ENCODE assay signal across 2 cellular contexts in genomic region chr5:57042524-57042931, GRCh38.
TF ChIP-seq lines count a peak whose summit lies in the region.

No MANE protein-coding gene starts in this region.

TF ChIP-seq in HEK293, 187 proteins besides CTCF, POLR2A, EP300 and RAD21 (continued from another document and continues in another):
- TF ChIP-seq KLF10 (tag by site-specific recombination; IDR thresholded peaks at IDR 0.05), result 0 out of 2 replicates have a peak, but pooled peaks have one; percentile 52
- TF ChIP-seq ZBTB17 (tag by site-specific recombination; IDR thresholded peaks at IDR 0.05), result peak; percentile 97
- no peak for TF ChIP-seq ZNF624 (tag by site-specific recombination; IDR thresholded peaks at IDR 0.05)
- peak; percentile 51; the same call in 1 of the 2 replicates for TF ChIP-seq ZNF513 (tag by site-specific recombination; IDR thresholded peaks at IDR 0.05)
- TF ChIP-seq, protein P1, sequence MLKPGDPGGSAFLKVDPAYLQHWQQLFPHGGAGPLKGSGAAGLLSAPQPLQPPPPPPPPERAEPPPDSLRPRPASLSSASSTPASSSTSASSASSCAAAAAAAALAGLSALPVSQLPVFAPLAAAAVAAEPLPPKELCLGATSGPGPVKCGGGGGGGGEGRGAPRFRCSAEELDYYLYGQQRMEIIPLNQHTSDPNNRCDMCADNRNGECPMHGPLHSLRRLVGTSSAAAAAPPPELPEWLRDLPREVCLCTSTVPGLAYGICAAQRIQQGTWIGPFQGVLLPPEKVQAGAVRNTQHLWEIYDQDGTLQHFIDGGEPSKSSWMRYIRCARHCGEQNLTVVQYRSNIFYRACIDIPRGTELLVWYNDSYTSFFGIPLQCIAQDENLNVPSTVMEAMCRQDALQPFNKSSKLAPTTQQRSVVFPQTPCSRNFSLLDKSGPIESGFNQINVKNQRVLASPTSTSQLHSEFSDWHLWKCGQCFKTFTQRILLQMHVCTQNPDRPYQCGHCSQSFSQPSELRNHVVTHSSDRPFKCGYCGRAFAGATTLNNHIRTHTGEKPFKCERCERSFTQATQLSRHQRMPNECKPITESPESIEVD (tag by site-specific recombination; IDR thresholded peaks at IDR 0.05), result peak; percentile 91
- TF ChIP-seq PATZ1 (tag by site-specific recombination; IDR thresholded peaks at IDR 0.05), result peak; percentile 92
- no peak for TF ChIP-seq RBAK (tag by site-specific recombination; IDR thresholded peaks at IDR 0.05)
- peak; percentile 99 for TF ChIP-seq ZNF639 (tag by site-specific recombination; IDR thresholded peaks at IDR 0.05)
- no peak for TF ChIP-seq ZNF274 (IDR thresholded peaks at IDR 0.05; ENCODE audit: low read length)
- no peak for TF ChIP-seq ZNF274 (tag by site-specific recombination; IDR thresholded peaks at IDR 0.05; ENCODE audit: borderline replicate concordance)
- TF ChIP-seq, protein P2, sequence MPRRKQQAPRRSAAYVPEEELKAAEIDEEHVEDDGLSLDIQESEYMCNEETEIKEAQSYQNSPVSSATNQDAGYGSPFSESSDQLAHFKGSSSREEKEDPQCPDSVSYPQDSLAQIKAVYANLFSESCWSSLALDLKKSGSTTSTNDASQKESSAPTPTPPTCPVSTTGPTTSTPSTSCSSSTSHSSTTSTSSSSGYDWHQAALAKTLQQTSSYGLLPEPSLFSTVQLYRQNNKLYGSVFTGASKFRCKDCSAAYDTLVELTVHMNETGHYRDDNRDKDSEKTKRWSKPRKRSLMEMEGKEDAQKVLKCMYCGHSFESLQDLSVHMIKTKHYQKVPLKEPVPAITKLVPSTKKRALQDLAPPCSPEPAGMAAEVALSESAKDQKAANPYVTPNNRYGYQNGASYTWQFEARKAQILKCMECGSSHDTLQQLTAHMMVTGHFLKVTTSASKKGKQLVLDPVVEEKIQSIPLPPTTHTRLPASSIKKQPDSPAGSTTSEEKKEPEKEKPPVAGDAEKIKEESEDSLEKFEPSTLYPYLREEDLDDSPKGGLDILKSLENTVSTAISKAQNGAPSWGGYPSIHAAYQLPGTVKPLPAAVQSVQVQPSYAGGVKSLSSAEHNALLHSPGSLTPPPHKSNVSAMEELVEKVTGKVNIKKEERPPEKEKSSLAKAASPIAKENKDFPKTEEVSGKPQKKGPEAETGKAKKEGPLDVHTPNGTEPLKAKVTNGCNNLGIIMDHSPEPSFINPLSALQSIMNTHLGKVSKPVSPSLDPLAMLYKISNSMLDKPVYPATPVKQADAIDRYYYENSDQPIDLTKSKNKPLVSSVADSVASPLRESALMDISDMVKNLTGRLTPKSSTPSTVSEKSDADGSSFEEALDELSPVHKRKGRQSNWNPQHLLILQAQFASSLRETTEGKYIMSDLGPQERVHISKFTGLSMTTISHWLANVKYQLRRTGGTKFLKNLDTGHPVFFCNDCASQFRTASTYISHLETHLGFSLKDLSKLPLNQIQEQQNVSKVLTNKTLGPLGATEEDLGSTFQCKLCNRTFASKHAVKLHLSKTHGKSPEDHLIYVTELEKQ (tag by site-specific recombination; IDR thresholded peaks at IDR 0.05; ENCODE audit: borderline replicate concordance), result peak; percentile 99
- peak; percentile 99 for TF ChIP-seq ATF2 (tag by site-specific recombination; IDR thresholded peaks at IDR 0.05; ENCODE audit: low read depth)
- no peak; the same call in none of the 2 replicates for TF ChIP-seq SCRT2 (tag by site-specific recombination; IDR thresholded peaks at IDR 0.05)

TF ChIP-seq in K562, 482 proteins besides CTCF, POLR2A, EP300 and RAD21 (continued from another document and continues in another):
- TF ChIP-seq, protein P3, sequence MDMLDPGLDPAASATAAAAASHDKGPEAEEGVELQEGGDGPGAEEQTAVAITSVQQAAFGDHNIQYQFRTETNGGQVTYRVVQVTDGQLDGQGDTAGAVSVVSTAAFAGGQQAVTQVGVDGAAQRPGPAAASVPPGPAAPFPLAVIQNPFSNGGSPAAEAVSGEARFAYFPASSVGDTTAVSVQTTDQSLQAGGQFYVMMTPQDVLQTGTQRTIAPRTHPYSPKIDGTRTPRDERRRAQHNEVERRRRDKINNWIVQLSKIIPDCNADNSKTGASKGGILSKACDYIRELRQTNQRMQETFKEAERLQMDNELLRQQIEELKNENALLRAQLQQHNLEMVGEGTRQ (CRISPR knock-in tag; IDR thresholded peaks at IDR 0.05), result no peak
- no peak for TF ChIP-seq NELFE (IDR thresholded peaks at IDR 0.05; ENCODE audit: insufficient read depth, insufficient read length)
- TF ChIP-seq, protein P4, sequence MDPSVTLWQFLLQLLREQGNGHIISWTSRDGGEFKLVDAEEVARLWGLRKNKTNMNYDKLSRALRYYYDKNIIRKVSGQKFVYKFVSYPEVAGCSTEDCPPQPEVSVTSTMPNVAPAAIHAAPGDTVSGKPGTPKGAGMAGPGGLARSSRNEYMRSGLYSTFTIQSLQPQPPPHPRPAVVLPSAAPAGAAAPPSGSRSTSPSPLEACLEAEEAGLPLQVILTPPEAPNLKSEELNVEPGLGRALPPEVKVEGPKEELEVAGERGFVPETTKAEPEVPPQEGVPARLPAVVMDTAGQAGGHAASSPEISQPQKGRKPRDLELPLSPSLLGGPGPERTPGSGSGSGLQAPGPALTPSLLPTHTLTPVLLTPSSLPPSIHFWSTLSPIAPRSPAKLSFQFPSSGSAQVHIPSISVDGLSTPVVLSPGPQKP (CRISPR knock-in tag; IDR thresholded peaks at IDR 0.05), result no peak
- TF ChIP-seq TAF9B (IDR thresholded peaks at IDR 0.05; ENCODE audit: partially characterized antibody), result peak; percentile 35
- no peak for TF ChIP-seq CHD2 (IDR thresholded peaks at IDR 0.05; ENCODE audit: low read depth, low read length)
- 0 out of 2 replicates have a peak, but pooled peaks have one; percentile 26 for TF ChIP-seq CC2D1A (IDR thresholded peaks at IDR 0.05)
- TF ChIP-seq CAMTA2 (CRISPR knock-in tag; conservative IDR thresholded peaks at IDR 0.05), result no peak
- TF ChIP-seq NFIC (IDR thresholded peaks at IDR 0.05), result peak; percentile 56; the same call in 1 of the 2 replicates
- peak; percentile 69; the same call in 1 of the 2 replicates for TF ChIP-seq ZNF175 (CRISPR knock-in tag; IDR thresholded peaks at IDR 0.05; ENCODE audit: low read depth)
- TF ChIP-seq CSDE1 (IDR thresholded peaks at IDR 0.05), result no peak
- no peak for TF ChIP-seq SIN3A (IDR thresholded peaks at IDR 0.05; ENCODE audit: borderline replicate concordance in 2 of 2, control insufficient read depth in 1 of 2, low read depth in 2 of 2, low read length in 2 of 2)
- TF ChIP-seq, protein P5, sequence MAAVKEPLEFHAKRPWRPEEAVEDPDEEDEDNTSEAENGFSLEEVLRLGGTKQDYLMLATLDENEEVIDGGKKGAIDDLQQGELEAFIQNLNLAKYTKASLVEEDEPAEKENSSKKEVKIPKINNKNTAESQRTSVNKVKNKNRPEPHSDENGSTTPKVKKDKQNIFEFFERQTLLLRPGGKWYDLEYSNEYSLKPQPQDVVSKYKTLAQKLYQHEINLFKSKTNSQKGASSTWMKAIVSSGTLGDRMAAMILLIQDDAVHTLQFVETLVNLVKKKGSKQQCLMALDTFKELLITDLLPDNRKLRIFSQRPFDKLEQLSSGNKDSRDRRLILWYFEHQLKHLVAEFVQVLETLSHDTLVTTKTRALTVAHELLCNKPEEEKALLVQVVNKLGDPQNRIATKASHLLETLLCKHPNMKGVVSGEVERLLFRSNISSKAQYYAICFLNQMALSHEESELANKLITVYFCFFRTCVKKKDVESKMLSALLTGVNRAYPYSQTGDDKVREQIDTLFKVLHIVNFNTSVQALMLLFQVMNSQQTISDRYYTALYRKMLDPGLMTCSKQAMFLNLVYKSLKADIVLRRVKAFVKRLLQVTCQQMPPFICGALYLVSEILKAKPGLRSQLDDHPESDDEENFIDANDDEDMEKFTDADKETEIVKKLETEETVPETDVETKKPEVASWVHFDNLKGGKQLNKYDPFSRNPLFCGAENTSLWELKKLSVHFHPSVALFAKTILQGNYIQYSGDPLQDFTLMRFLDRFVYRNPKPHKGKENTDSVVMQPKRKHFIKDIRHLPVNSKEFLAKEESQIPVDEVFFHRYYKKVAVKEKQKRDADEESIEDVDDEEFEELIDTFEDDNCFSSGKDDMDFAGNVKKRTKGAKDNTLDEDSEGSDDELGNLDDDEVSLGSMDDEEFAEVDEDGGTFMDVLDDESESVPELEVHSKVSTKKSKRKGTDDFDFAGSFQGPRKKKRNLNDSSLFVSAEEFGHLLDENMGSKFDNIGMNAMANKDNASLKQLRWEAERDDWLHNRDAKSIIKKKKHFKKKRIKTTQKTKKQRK (IDR thresholded peaks at IDR 0.05; ENCODE audit: borderline replicate concordance, low read depth, low read length), result no peak
- TF ChIP-seq JUND (IDR thresholded peaks at IDR 0.05; ENCODE audit: borderline replicate concordance, low read depth, low read length), result peak; percentile 89
- TF ChIP-seq JUND (tag; IDR thresholded peaks at IDR 0.05; ENCODE audit: borderline replicate concordance, low read depth, low read length), result peak; percentile 86
- no peak for TF ChIP-seq IFI16 (CRISPR knock-in tag; IDR thresholded peaks at IDR 0.05)
- no peak for TF ChIP-seq ZNF785 (CRISPR knock-in tag; IDR thresholded peaks at IDR 0.05)
- no peak for TF ChIP-seq ESRRB (CRISPR knock-in tag; IDR thresholded peaks at IDR 0.05; ENCODE audit: borderline replicate concordance)
- TF ChIP-seq NR2F6 (CRISPR knock-in tag; IDR thresholded peaks at IDR 0.05), result no peak
- TF ChIP-seq ZNF766 (CRISPR knock-in tag; conservative IDR thresholded peaks at IDR 0.05), result 0 out of 2 replicates have a peak, but pooled peaks have one; percentile 29
- TF ChIP-seq ZSCAN32 (CRISPR knock-in tag; IDR thresholded peaks at IDR 0.05), result no peak
- no peak for TF ChIP-seq PRPF4 (IDR thresholded peaks at IDR 0.05; ENCODE audit: insufficient read depth, low read depth, low read length, poor library complexity, severe bottlenecking)
- TF ChIP-seq FOXM1 (IDR thresholded peaks at IDR 0.05; ENCODE audit: low read depth), result no peak
- TF ChIP-seq FOXM1 (CRISPR knock-in tag; IDR thresholded peaks at IDR 0.05; ENCODE audit: low read depth), result no peak
- TF ChIP-seq HMG20B (CRISPR knock-in tag; IDR thresholded peaks at IDR 0.05), result no peak
- peak; percentile 51 for TF ChIP-seq FOSL1 (tag; conservative IDR thresholded peaks at IDR 0.05)
- TF ChIP-seq NR2C1 (IDR thresholded peaks at IDR 0.05), result no peak
- TF ChIP-seq NR2C1 (tag; IDR thresholded peaks at IDR 0.05), result no peak
- no peak for TF ChIP-seq TSC22D4 (tag; IDR thresholded peaks at IDR 0.05)
- TF ChIP-seq, protein P6, sequence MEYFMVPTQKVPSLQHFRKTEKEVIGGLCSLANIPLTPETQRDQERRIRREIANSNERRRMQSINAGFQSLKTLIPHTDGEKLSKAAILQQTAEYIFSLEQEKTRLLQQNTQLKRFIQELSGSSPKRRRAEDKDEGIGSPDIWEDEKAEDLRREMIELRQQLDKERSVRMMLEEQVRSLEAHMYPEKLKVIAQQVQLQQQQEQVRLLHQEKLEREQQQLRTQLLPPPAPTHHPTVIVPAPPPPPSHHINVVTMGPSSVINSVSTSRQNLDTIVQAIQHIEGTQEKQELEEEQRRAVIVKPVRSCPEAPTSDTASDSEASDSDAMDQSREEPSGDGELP (CRISPR knock-in tag; IDR thresholded peaks at IDR 0.05; ENCODE audit: borderline replicate concordance), result no peak
- TF ChIP-seq HIVEP1 (CRISPR knock-in tag; IDR thresholded peaks at IDR 0.05), result no peak
- peak; percentile 89 for TF ChIP-seq SMAD4 (CRISPR knock-in tag; conservative IDR thresholded peaks at IDR 0.05)
- TF ChIP-seq, protein P7, sequence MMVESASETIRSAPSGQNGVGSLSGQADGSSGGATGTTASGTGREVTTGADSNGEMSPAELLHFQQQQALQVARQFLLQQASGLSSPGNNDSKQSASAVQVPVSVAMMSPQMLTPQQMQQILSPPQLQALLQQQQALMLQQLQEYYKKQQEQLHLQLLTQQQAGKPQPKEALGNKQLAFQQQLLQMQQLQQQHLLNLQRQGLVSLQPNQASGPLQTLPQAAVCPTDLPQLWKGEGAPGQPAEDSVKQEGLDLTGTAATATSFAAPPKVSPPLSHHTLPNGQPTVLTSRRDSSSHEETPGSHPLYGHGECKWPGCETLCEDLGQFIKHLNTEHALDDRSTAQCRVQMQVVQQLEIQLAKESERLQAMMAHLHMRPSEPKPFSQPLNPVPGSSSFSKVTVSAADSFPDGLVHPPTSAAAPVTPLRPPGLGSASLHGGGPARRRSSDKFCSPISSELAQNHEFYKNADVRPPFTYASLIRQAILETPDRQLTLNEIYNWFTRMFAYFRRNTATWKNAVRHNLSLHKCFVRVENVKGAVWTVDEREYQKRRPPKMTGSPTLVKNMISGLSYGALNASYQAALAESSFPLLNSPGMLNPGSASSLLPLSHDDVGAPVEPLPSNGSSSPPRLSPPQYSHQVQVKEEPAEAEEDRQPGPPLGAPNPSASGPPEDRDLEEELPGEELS (CRISPR knock-in tag; IDR thresholded peaks at IDR 0.05; ENCODE audit: borderline replicate concordance), result no peak
- no peak for TF ChIP-seq ZFX (CRISPR knock-in tag; IDR thresholded peaks at IDR 0.05)
- TF ChIP-seq JUN (IDR thresholded peaks at IDR 0.05; ENCODE audit: borderline replicate concordance, low read depth, low read length), result peak; percentile 67
- TF ChIP-seq JUN (CRISPR knock-in tag; IDR thresholded peaks at IDR 0.05; ENCODE audit: borderline replicate concordance), result no peak
- no peak for TF ChIP-seq WHSC1 (IDR thresholded peaks at IDR 0.05; ENCODE audit: low read length)
- TF ChIP-seq, protein P8, sequence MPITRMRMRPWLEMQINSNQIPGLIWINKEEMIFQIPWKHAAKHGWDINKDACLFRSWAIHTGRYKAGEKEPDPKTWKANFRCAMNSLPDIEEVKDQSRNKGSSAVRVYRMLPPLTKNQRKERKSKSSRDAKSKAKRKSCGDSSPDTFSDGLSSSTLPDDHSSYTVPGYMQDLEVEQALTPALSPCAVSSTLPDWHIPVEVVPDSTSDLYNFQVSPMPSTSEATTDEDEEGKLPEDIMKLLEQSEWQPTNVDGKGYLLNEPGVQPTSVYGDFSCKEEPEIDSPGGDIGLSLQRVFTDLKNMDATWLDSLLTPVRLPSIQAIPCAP (CRISPR knock-in tag; IDR thresholded peaks at IDR 0.05; ENCODE audit: borderline replicate concordance), result no peak
- no peak for TF ChIP-seq GTF2B (IDR thresholded peaks at IDR 0.05; ENCODE audit: extremely low read depth, insufficient read length)
- peak; percentile 67; the same call in 1 of the 2 replicates for TF ChIP-seq BACH1 (tag; IDR thresholded peaks at IDR 0.05)
- no peak for TF ChIP-seq HNRNPUL1 (IDR thresholded peaks at IDR 0.05; ENCODE audit: low read length)
- peak; percentile 92; the same call in 1 of the 2 replicates for TF ChIP-seq DMBX1 (CRISPR knock-in tag; IDR thresholded peaks at IDR 0.05; ENCODE audit: borderline replicate concordance)
- TF ChIP-seq, protein P9, sequence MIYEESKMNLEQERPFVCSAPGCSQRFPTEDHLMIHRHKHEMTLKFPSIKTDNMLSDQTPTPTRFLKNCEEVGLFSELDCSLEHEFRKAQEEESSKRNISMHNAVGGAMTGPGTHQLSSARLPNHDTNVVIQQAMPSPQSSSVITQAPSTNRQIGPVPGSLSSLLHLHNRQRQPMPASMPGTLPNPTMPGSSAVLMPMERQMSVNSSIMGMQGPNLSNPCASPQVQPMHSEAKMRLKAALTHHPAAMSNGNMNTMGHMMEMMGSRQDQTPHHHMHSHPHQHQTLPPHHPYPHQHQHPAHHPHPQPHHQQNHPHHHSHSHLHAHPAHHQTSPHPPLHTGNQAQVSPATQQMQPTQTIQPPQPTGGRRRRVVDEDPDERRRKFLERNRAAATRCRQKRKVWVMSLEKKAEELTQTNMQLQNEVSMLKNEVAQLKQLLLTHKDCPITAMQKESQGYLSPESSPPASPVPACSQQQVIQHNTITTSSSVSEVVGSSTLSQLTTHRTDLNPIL (CRISPR knock-in tag; IDR thresholded peaks at IDR 0.05), result no peak
